12 cellular contexts compared by ENCODE assay signal in genomic region chr4:41142356-41142755, GRCh38.
DNase-seq lines count a peak whose midpoint lies in the region; ATAC-seq, FAIRE-seq and TF ChIP-seq lines count a peak whose summit lies in the region.
"Had no signal": no experiment of that assay in that cellular context is flagged by ENCODE, and none has a peak within 500 bp of the region (broad histone marks: within the 10 kb centered on the region; RNA-seq: fewer than 3 reads in every experiment).

No MANE protein-coding gene starts in this region.

- WGBS in GM23248 (ENCODE audit: low coverage in 1 of 2, low lambda C conversion rate in 2 of 2, missing lambda C conversion rate in 2 of 2), 2 experiments, result 10 to 19% methylated on average over 5 of the region's 5 CpGs
- WGBS in mammary epithelial cell (ENCODE audit: low coverage, missing lambda C conversion rate), result 13% methylated on average over 5 of the region's 5 CpGs

- intact Hi-C loops in mammary epithelial cell (cut with micrococcal nuclease) (loop anchor here (5.0 kb wide), 2 partner anchors 70 to 150 kb away; partner anchors contain the start of gene APBB2), kidney (cut with DNase I) (no loop called here)

- peaks cover 61% of the 10 kb centered on the region for H3K4me1 ChIP-seq in GM23248 (ENCODE audit: insufficient read depth)
- H3K4me1 ChIP-seq in mammary epithelial cell (ENCODE audit: insufficient read depth, low read length), result peaks cover 58% of the 10 kb centered on the region
- H3K4me1 ChIP-seq in kidney (ENCODE audit: control insufficient read depth in 1 of 2, insufficient read depth in 1 of 2, low read depth in 1 of 2, low read length in 2 of 2), result peaks cover 27 to 28% of the 10 kb centered on the region in 2 donors
- H3K4me1 ChIP-seq in skeletal muscle satellite cell (ENCODE audit: control insufficient read depth, insufficient read depth, low read length), result peaks cover 63% of the 10 kb centered on the region

- no peak for FAIRE-seq in kidney (lab: Jason Lieb, UNC)

- CTCF ChIA-PET in mammary epithelial cell (lab: Charles Lee; ENCODE audit: low non-redundant PET), result no interaction called here

- peaks cover 75% of the 10 kb centered on the region for H3F3A ChIP-seq in GM23248 (ENCODE audit: insufficient read depth)

- H2AFZ ChIP-seq in GM23248, result 0 out of 2 replicates have a peak overlapping the region, but pooled peaks have one; percentile 19
- H2AFZ ChIP-seq in mammary epithelial cell (ENCODE audit: low read depth, low read length), result peak overlapping the region; percentile 35

- H3K27me3 ChIP-seq in GM23248 (replicated peaks; ENCODE audit: insufficient read depth), result no peaks in the 10 kb centered on the region
- no peaks in the 10 kb centered on the region for H3K27me3 ChIP-seq in mammary epithelial cell (ENCODE audit: insufficient read depth, low read length)
- H3K27me3 ChIP-seq in skeletal muscle satellite cell (ENCODE audit: control insufficient read depth, insufficient read depth, low read length), result no peaks in the 10 kb centered on the region

- H3K9ac ChIP-seq in GM23248 (peak overlapping the region; percentile 75), mammary epithelial cell (ENCODE audit: insufficient read depth, low read length) (peak overlapping the region; percentile 67), kidney (ENCODE audit: low read length in 2 of 2) (no peak overlapping the region), skeletal muscle satellite cell (ENCODE audit: low read depth, low read length) (peak overlapping the region; percentile 79)

- H3K79me2 ChIP-seq in GM23248 (ENCODE audit: insufficient read depth), result peaks cover 58% of the 10 kb centered on the region
- H3K79me2 ChIP-seq in mammary epithelial cell (ENCODE audit: insufficient read depth, low read length), result peaks cover 89% of the 10 kb centered on the region

- BruUV-seq in mammary epithelial cell (replicated peaks; lab: Mats Ljungman, UMichigan), result no TSS peak

- ATAC-seq in GM18867 (IDR thresholded peaks at IDR 0.05; ENCODE audit: unreplicated experiment), result no peak
- ATAC-seq: activated T-cell treated with anti-CD3 and anti-CD28 coated beads, Interleukin-2, amount 50 U/mL, for 72 hours had no signal

- H3K27ac ChIP-seq in GM23248, result peak overlapping the region; percentile 92
- peak overlapping the region; percentile 98 for H3K27ac ChIP-seq in mammary epithelial cell (ENCODE audit: insufficient read depth, low read depth, low read length)
- peak overlapping the region; percentile 78 to 82 for H3K27ac ChIP-seq in kidney (ENCODE audit: low read depth in 2 of 2, low read length in 2 of 2)
- H3K27ac ChIP-seq: HL-60 had no signal

- in situ Hi-C loops in GM23248 (cut with MboI), result no loop called here
- in situ Hi-C loops in mammary epithelial cell (cut with MboI; ENCODE audit: low sequenced_read_pairs in 2 of 2), result no loop called here

- H4K20me1 ChIP-seq in GM23248 (ENCODE audit: insufficient read depth) (no peaks in the 10 kb centered on the region), mammary epithelial cell (ENCODE audit: insufficient read depth, low read length) (no peaks in the 10 kb centered on the region)

- TF ChIP-seq CTCF in mammary epithelial cell (conservative IDR thresholded peaks at IDR 0.05 in 1 of 2, IDR thresholded peaks at IDR 0.05 in 1 of 2; ENCODE audit: extremely low read depth in 1 of 2, insufficient read depth in 1 of 2, low read depth in 1 of 2, low read length in 2 of 2) (no peak), kidney (IDR thresholded peaks at IDR 0.05; ENCODE audit: borderline replicate concordance, extremely low read depth, insufficient read depth) (no peak)

- DNase-seq in GM23248, result peak; percentile 35
- no peak for DNase-seq in mammary epithelial cell
- DNase-seq in kidney, result no peak
- no peak for DNase-seq in DMS114 treated with DMSO at 0.1 percent for 48 hours (lab: John Stamatoyannopoulos, UW; ENCODE audit: unreplicated experiment)
- DNase-seq in iPS-NIHi7 (ENCODE audit: extremely low spot score), result no peak
- DNase-seq in stimulated activated CD4-positive, alpha-beta T cell treated with anti-CD3 and anti-CD28 coated beads, Interleukin-15, amount 100 ng/mL, for 24 hours, result no peak
- DNase-seq: activated T-cell treated with anti-CD3 and anti-CD28 coated beads, Interleukin-2, amount 50 U/mL, for 72 hours; cortex of kidney; MM.1S had no signal

- H3K9me3 ChIP-seq in GM23248 (ENCODE audit: low read depth), result no peaks in the 10 kb centered on the region
- H3K9me3 ChIP-seq in mammary epithelial cell (replicated peaks; ENCODE audit: insufficient read depth, low read length), result peaks cover 2% of the 10 kb centered on the region
- no peaks in the 10 kb centered on the region for H3K9me3 ChIP-seq in kidney (ENCODE audit: control insufficient read depth in 1 of 2, low read length in 2 of 2)
- H3K9me3 ChIP-seq in skeletal muscle satellite cell (replicated peaks; ENCODE audit: low read length), result no peaks in the 10 kb centered on the region

- H3K4me2 ChIP-seq in GM23248 (ENCODE audit: unreplicated experiment) (peak overlapping the region; percentile 79), mammary epithelial cell (ENCODE audit: insufficient read depth, low read depth, low read length) (peak overlapping the region; percentile 68), skeletal muscle satellite cell (ENCODE audit: low read length) (peak overlapping the region; percentile 75)

- dilution Hi-C loops in mammary epithelial cell (cut with HindIII; ENCODE audit: low sequenced_read_pairs), result no loop called here

- H3K36me3 ChIP-seq in GM23248 (ENCODE audit: low read depth) (no peaks in the 10 kb centered on the region; the same call in 1 of the 2 replicates), mammary epithelial cell (ENCODE audit: insufficient read depth, low read length) (peaks cover 11% of the 10 kb centered on the region), kidney (ENCODE audit: control insufficient read depth in 1 of 2, insufficient read depth in 2 of 2, low read length in 2 of 2) (no peaks in the 10 kb centered on the region), skeletal muscle satellite cell (ENCODE audit: insufficient read depth, low read length) (peaks cover 18% of the 10 kb centered on the region)

- peak overlapping the region; percentile 63 for H3K4me3 ChIP-seq in GM23248
- no peak overlapping the region for H3K4me3 ChIP-seq in mammary epithelial cell (replicated peaks in 1 of 3; ENCODE audit: insufficient read depth in 1 of 3, low read depth in 2 of 3, low read length in 3 of 3)
- no peak overlapping the region for H3K4me3 ChIP-seq in kidney (ENCODE audit: low read length in 2 of 2)
- peak overlapping the region; percentile 15 for H3K4me3 ChIP-seq in skeletal muscle satellite cell (ENCODE audit: low read length)

- H3K9me2 ChIP-seq in GM23248 (ENCODE audit: insufficient read depth), result no peaks in the 10 kb centered on the region

Comparison
In these comparisons a context has a peak if more than half of its experiments do, and no peak if none do; other contexts are left out.
1. H3K4me3 ChIP-seq: peak in GM23248 (single experiment) and skeletal muscle satellite cell (single experiment); none in mammary epithelial cell (0 of 3) and kidney (0 of 2).
2. H3K9ac ChIP-seq: peak in GM23248 (single experiment), mammary epithelial cell (single experiment) and skeletal muscle satellite cell (single experiment); none in kidney (0 of 2).
3. Peak in every context shown above with its lines, with median percentiles within 50 percentile points of each other: H3K27ac ChIP-seq and H3K4me2 ChIP-seq.